2 cellular contexts compared by ENCODE assay signal in the genomic region with DNA sequence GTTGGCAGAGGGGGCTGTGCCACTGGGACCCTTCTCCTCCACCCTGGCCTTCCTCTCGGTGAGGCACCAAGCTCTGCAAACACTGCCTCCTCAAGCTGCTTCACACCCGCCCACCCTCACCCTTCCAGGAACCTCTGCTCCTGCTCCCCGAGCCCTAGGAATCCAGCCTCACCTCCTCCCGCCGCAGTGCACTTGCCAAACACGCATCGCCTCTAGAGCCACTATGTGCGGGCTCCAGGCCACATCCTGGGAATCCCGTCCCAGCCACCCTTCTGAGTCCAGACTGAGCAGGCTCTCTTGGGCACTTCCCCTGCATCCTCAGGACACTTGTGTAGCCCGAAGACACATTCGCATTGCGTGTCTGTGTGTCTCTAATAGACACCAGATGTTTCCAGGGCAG.
TF ChIP-seq lines count a peak whose summit lies in the region.

No MANE protein-coding gene starts in this region.

TF ChIP-seq in HepG2, 621 proteins besides CTCF, POLR2A, EP300 and RAD21:
- TF ChIP-seq ZNF230 (CRISPR knock-in tag; IDR thresholded peaks at IDR 0.05) (no peak), POLR2AphosphoS5 (IDR thresholded peaks at IDR 0.05; ENCODE audit: low read depth, low read length) (0 out of 2 replicates have a peak, but pooled peaks have one; percentile 12), AGO2 (optimal IDR thresholded peaks at IDR 0.05; ENCODE audit: low read depth, low read length) (peak; percentile 76), CC2D1A (CRISPR knock-in tag; IDR thresholded peaks at IDR 0.05) (no peak), ARHGAP35 (CRISPR knock-in tag; IDR thresholded peaks at IDR 0.05; ENCODE audit: borderline replicate concordance) (no peak)
- TF ChIP-seq, protein P1, sequence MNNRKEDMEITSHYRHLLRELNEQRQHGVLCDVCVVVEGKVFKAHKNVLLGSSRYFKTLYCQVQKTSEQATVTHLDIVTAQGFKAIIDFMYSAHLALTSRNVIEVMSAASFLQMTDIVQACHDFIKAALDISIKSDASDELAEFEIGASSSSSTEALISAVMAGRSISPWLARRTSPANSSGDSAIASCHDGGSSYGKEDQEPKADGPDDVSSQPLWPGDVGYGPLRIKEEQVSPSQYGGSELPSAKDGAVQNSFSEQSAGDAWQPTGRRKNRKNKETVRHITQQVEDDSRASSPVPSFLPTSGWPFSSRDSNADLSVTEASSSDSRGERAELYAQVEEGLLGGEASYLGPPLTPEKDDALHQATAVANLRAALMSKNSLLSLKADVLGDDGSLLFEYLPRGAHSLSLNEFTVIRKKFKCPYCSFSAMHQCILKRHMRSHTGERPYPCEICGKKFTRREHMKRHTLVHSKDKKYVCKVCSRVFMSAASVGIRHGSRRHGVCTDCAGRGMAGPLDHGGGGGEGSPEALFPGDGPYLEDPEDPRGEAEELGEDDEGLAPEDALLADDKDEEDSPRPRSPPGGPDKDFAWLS (CRISPR knock-in tag; IDR thresholded peaks at IDR 0.05; ENCODE audit: borderline replicate concordance), result 0 out of 2 replicates have a peak, but pooled peaks have one; percentile 31
- TF ChIP-seq, protein P2, sequence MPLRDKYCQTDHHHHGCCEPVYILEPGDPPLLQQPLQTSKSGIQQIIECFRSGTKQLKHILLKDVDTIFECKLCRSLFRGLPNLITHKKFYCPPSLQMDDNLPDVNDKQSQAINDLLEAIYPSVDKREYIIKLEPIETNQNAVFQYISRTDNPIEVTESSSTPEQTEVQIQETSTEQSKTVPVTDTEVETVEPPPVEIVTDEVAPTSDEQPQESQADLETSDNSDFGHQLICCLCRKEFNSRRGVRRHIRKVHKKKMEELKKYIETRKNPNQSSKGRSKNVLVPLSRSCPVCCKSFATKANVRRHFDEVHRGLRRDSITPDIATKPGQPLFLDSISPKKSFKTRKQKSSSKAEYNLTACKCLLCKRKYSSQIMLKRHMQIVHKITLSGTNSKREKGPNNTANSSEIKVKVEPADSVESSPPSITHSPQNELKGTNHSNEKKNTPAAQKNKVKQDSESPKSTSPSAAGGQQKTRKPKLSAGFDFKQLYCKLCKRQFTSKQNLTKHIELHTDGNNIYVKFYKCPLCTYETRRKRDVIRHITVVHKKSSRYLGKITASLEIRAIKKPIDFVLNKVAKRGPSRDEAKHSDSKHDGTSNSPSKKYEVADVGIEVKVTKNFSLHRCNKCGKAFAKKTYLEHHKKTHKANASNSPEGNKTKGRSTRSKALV (CRISPR knock-in tag; IDR thresholded peaks at IDR 0.05), result no peak
TF ChIP-seq in HepG2: peak in this region for 3.

TF ChIP-seq in K562, 482 proteins besides CTCF, POLR2A, EP300 and RAD21:
- peak; percentile 56 for TF ChIP-seq POLR2G (IDR thresholded peaks at IDR 0.05; ENCODE audit: low read depth, low read length)
- TF ChIP-seq, protein P3, sequence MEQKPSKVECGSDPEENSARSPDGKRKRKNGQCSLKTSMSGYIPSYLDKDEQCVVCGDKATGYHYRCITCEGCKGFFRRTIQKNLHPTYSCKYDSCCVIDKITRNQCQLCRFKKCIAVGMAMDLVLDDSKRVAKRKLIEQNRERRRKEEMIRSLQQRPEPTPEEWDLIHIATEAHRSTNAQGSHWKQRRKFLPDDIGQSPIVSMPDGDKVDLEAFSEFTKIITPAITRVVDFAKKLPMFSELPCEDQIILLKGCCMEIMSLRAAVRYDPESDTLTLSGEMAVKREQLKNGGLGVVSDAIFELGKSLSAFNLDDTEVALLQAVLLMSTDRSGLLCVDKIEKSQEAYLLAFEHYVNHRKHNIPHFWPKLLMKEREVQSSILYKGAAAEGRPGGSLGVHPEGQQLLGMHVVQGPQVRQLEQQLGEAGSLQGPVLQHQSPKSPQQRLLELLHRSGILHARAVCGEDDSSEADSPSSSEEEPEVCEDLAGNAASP (IDR thresholded peaks at IDR 0.05), result no peak
- TF ChIP-seq MCM7 (IDR thresholded peaks at IDR 0.05), result no peak
